In genomic region chr5:145792840-145793239, GRCh38 we compare ENCODE assay signal across 1 cellular context.
TF ChIP-seq lines count a peak whose summit lies in the region.

No MANE protein-coding gene starts in this region.

TF ChIP-seq in GM23338, 12 proteins besides CTCF, POLR2A, EP300 and RAD21:
- TF ChIP-seq ZNF462 (CRISPR knock-in tag; IDR thresholded peaks at IDR 0.05) (no peak), NANOG (IDR thresholded peaks at IDR 0.05; ENCODE audit: borderline replicate concordance) (no peak), CREB1 (CRISPR knock-in tag; IDR thresholded peaks at IDR 0.05; ENCODE audit: low read depth) (no peak), POLR2AphosphoS5 (IDR thresholded peaks at IDR 0.05; ENCODE audit: low read depth) (no peak), EZH2 (IDR thresholded peaks at IDR 0.05; ENCODE audit: low read depth, unreplicated experiment) (no peak), JUNB (IDR thresholded peaks at IDR 0.05; ENCODE audit: unreplicated experiment) (no peak), EZH2phosphoT487 (IDR thresholded peaks at IDR 0.05; ENCODE audit: unreplicated experiment) (no peak), ZNF331 (CRISPR knock-in tag; IDR thresholded peaks at IDR 0.05; ENCODE audit: low read depth) (no peak), STAT1 (IDR thresholded peaks at IDR 0.05; ENCODE audit: unreplicated experiment) (no peak), ZNF114 (CRISPR knock-in tag; IDR thresholded peaks at IDR 0.05) (no peak)
- TF ChIP-seq, protein P1, sequence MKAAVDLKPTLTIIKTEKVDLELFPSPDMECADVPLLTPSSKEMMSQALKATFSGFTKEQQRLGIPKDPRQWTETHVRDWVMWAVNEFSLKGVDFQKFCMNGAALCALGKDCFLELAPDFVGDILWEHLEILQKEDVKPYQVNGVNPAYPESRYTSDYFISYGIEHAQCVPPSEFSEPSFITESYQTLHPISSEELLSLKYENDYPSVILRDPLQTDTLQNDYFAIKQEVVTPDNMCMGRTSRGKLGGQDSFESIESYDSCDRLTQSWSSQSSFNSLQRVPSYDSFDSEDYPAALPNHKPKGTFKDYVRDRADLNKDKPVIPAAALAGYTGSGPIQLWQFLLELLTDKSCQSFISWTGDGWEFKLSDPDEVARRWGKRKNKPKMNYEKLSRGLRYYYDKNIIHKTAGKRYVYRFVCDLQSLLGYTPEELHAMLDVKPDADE (IDR thresholded peaks at IDR 0.05), result no peak
- TF ChIP-seq, protein P2, sequence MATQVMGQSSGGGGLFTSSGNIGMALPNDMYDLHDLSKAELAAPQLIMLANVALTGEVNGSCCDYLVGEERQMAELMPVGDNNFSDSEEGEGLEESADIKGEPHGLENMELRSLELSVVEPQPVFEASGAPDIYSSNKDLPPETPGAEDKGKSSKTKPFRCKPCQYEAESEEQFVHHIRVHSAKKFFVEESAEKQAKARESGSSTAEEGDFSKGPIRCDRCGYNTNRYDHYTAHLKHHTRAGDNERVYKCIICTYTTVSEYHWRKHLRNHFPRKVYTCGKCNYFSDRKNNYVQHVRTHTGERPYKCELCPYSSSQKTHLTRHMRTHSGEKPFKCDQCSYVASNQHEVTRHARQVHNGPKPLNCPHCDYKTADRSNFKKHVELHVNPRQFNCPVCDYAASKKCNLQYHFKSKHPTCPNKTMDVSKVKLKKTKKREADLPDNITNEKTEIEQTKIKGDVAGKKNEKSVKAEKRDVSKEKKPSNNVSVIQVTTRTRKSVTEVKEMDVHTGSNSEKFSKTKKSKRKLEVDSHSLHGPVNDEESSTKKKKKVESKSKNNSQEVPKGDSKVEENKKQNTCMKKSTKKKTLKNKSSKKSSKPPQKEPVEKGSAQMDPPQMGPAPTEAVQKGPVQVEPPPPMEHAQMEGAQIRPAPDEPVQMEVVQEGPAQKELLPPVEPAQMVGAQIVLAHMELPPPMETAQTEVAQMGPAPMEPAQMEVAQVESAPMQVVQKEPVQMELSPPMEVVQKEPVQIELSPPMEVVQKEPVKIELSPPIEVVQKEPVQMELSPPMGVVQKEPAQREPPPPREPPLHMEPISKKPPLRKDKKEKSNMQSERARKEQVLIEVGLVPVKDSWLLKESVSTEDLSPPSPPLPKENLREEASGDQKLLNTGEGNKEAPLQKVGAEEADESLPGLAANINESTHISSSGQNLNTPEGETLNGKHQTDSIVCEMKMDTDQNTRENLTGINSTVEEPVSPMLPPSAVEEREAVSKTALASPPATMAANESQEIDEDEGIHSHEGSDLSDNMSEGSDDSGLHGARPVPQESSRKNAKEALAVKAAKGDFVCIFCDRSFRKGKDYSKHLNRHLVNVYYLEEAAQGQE (IDR thresholded peaks at IDR 0.05; ENCODE audit: unreplicated experiment), result no peak
